26 cellular contexts compared by ENCODE assay signal in genomic region chr2:75360945-75361344, GRCh38.
DNase-seq lines count a peak whose midpoint lies in the region; ATAC-seq, FAIRE-seq and TF ChIP-seq lines count a peak whose summit lies in the region.
"Had no signal": no experiment of that assay in that cellular context is flagged by ENCODE, and none has a peak within 500 bp of the region (broad histone marks: within the 10 kb centered on the region; RNA-seq: fewer than 3 reads in every experiment).

No MANE protein-coding gene starts in this region.

- no peak for TF ChIP-seq RAD21 in A549 (conservative IDR thresholded peaks at IDR 0.05 in 1 of 2, IDR thresholded peaks at IDR 0.05 in 1 of 2)

- H3K79me2 ChIP-seq in Karpas-422 (ENCODE audit: low read length), result no peaks in the 10 kb centered on the region

- no peak overlapping the region for H3K4me2 ChIP-seq in A549
- no peak overlapping the region for H3K4me2 ChIP-seq in Karpas-422 (ENCODE audit: low read depth, low read length, poor library complexity, severe bottlenecking)
- H3K4me2 ChIP-seq: BLaER1 had no signal

- POLR2A ChIA-PET in A549 (lab: Yijun Ruan, JAX), result no interaction called here

- CTCF ChIA-PET in A549 (lab: Yijun Ruan, JAX), result no interaction called here

- peaks cover 4% of the 10 kb centered on the region; the same call in 1 of the 3 replicates for H3K9me3 ChIP-seq in A549
- peaks cover 2% of the 10 kb centered on the region for H3K9me3 ChIP-seq in KOPT-K1 (ENCODE audit: insufficient read depth, low read length, poor library complexity, severe bottlenecking)
- H3K9me3 ChIP-seq in Karpas-422 (ENCODE audit: low read length), result no peaks in the 10 kb centered on the region
- H3K9me3 ChIP-seq in gastrocnemius medialis, result no peaks in the 10 kb centered on the region
- H3K9me3 ChIP-seq: BE2C, BLaER1 had no signal

- TF ChIP-seq CTCF in A549 (IDR thresholded peaks at IDR 0.05) (no peak), gastrocnemius medialis (IDR thresholded peaks at IDR 0.05 in 4 of 5, conservative IDR thresholded peaks at IDR 0.05 in 1 of 5) (no peak)

- TF ChIP-seq EP300 in A549 (IDR thresholded peaks at IDR 0.05), result no peak

- H3K4me3 ChIP-seq in A549, result no peak overlapping the region
- H3K4me3 ChIP-seq in Karpas-422 (ENCODE audit: low read length), result no peak overlapping the region
- H3K4me3 ChIP-seq in gastrocnemius medialis, result no peak overlapping the region
- H3K4me3 ChIP-seq: BLaER1, GM12878 had no signal

- no peak for TF ChIP-seq POLR2A in A549 (IDR thresholded peaks at IDR 0.05; ENCODE audit: low read length)
- no peak for TF ChIP-seq POLR2A in gastrocnemius medialis (IDR thresholded peaks at IDR 0.05)

- 12% methylated on average over 1 of the region's 1 CpG for WGBS in A549 (ENCODE audit: missing lambda C conversion rate)

- H3K36me3 ChIP-seq in KOPT-K1 (ENCODE audit: insufficient read depth, low read length) (no peaks in the 10 kb centered on the region), Karpas-422 (ENCODE audit: insufficient read depth, low read length) (no peaks in the 10 kb centered on the region), gastrocnemius medialis (no peaks in the 10 kb centered on the region)
- H3K36me3 ChIP-seq: BE2C, BLaER1 had no signal

- FAIRE-seq in A549 (lab: Jason Lieb, UNC), result no peak
- FAIRE-seq: GM12878, GM12892, GM18507 had no signal

- H3K9me2 ChIP-seq in Karpas-422 (replicated peaks; ENCODE audit: insufficient read depth, low read length), result no peaks in the 10 kb centered on the region

- no peaks in the 10 kb centered on the region for H3K27me3 ChIP-seq in Karpas-422 (ENCODE audit: low read length)
- H3K27me3 ChIP-seq in gastrocnemius medialis, result no peaks in the 10 kb centered on the region
- H3K27me3 ChIP-seq: BE2C, BLaER1 had no signal

- ATAC-seq in A549, result no peak
- no peak for ATAC-seq in gastrocnemius medialis
- ATAC-seq: GM12878 had no signal

- DNase-seq in NCI-H82 (lab: John Stamatoyannopoulos, UW) (peak; percentile 28), NCI-H82 treated with DMSO at 0.1 percent for 48 hours (lab: John Stamatoyannopoulos, UW; ENCODE audit: unreplicated experiment) (no peak), A549 (ENCODE audit: low read depth in 1 of 2, low spot score in 1 of 2) (no peak), caudate nucleus (lab: John Stamatoyannopoulos, UW) (no peak), Karpas-422 (no peak), gastrocnemius medialis (no peak)
- DNase-seq: ACHN; BE2C; C1 segment of cervical spinal cord; CD4-positive, alpha-beta memory T cell; CD4-positive, CD25-positive, alpha-beta regulatory T cell; CD8-positive, alpha-beta memory T cell; COR-L47; DMS 273 treated with DMSO at 0.1 percent for 48 hours; DMS153; DMS53; DMS79; DND-41; EL; GDM1 had no signal

- intact Hi-C loops in gastrocnemius medialis (cut with DNase I; ENCODE audit: low total_unique reads), result no loop called here

- in situ Hi-C loops in gastrocnemius medialis (cut with MboI; ENCODE audit: low sequenced_read_pairs in 4 of 4), result no loop called here

- H3K9ac ChIP-seq in Karpas-422 (ENCODE audit: low read length), result no peak overlapping the region
- H3K9ac ChIP-seq: BLaER1 had no signal

- H2AFZ ChIP-seq in Karpas-422 (ENCODE audit: low read length), result no peak overlapping the region

- H3K4me1 ChIP-seq in A549 (no peaks in the 10 kb centered on the region), Karpas-422 (ENCODE audit: low read length) (no peaks in the 10 kb centered on the region), gastrocnemius medialis (no peaks in the 10 kb centered on the region)
- H3K4me1 ChIP-seq: BE2C, BLaER1 had no signal

- H4K20me1 ChIP-seq in Karpas-422 (ENCODE audit: insufficient read depth, low read depth, low read length), result no peaks in the 10 kb centered on the region; the same call in 1 of the 2 replicates
- H4K20me1 ChIP-seq: BLaER1 had no signal

- H3K27ac ChIP-seq in A549 (no peak overlapping the region), KOPT-K1 (ENCODE audit: low read depth, low read length, poor library complexity, severe bottlenecking) (peak overlapping the region; percentile 60), caudate nucleus (ENCODE audit: low read depth, low read length) (peak overlapping the region; percentile 40), Karpas-422 (ENCODE audit: low read length) (no peak overlapping the region), gastrocnemius medialis (no peak overlapping the region)
- H3K27ac ChIP-seq: 22Rv1, BLaER1 had no signal

TF ChIP-seq in A549, 52 proteins besides CTCF, POLR2A, EP300 and RAD21:
- TF ChIP-seq CBX8 (IDR thresholded peaks at IDR 0.05), result no peak
- TF ChIP-seq RFX5 (IDR thresholded peaks at IDR 0.05), result no peak
- no peak for TF ChIP-seq KDM1A (IDR thresholded peaks at IDR 0.05; ENCODE audit: low read depth)
- peak; percentile 68 for TF ChIP-seq MAFK (IDR thresholded peaks at IDR 0.05; ENCODE audit: partially characterized antibody)
- no peak for TF ChIP-seq HOXB5 (CRISPR knock-in tag; IDR thresholded peaks at IDR 0.05)

Comparison
In these comparisons a context has a peak if more than half of its experiments do, and no peak if none do; other contexts are left out.
1. H3K27ac ChIP-seq: peak in KOPT-K1 (single experiment) and caudate nucleus (single experiment); none in A549 (0 of 2), Karpas-422 (single experiment) and gastrocnemius medialis (0 of 4).